Comparison of ENCODE assay signal across 28 cellular contexts in the genomic region with DNA sequence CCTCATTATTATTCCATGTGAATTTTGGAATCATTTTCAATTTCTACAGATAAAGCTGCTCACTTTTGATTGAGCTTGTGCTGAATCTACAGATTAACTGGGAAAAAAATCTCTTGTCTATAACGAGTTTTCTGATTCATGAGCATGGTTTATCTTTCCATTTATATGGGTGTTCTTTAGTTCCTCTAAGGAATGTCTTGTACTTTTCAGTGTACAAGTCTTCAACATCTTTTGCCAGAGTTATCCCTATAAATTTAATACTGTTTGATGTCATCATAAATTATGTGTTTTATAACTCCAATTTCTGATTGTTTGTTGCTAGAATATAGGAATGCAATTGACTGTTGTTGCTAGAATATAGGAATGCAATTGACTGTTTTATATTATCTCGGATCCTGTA.
"Had no signal": no experiment of that assay in that cellular context is flagged by ENCODE, and none has a peak within 500 bp of the region (broad histone marks: within the 10 kb centered on the region; RNA-seq: fewer than 3 reads in every experiment).

No MANE protein-coding gene starts in this region.

- DNase-seq: activated effector memory CD4-positive, alpha-beta T cell treated with anti-CD3 and anti-CD28 coated beads, Interleukin-2, amount 50 U/mL, for 16 hours; activated effector memory CD4-positive, alpha-beta T cell treated with Interleukin-2 at 50 U/mL for 16 hours; activated gamma-delta T cell; activated gamma-delta T cell treated with Interleukin-2 at 50 U/mL for 16 hours; activated naive CD4-positive, alpha-beta T cell; activated naive CD4-positive, alpha-beta T cell treated with anti-CD3 and anti-CD28 coated beads for 36 hours; activated naive CD4-positive, alpha-beta T cell treated with anti-CD3 and anti-CD28 coated beads, Interleukin-2, amount 10 ng/mL, durations not matched to agents 7 days and 5 days; activated naive CD4-positive, alpha-beta T cell treated with anti-CD3 and anti-CD28 coated beads, Interleukin-2, amount 50 U/mL, for 16 hours; activated naive CD4-positive, alpha-beta T cell treated with Interleukin-2 at 50 U/mL for 16 hours; activated naive CD8-positive, alpha-beta T cell treated with anti-CD3 and anti-CD28 coated beads for 36 hours; activated naive CD8-positive, alpha-beta T cell treated with anti-CD3 and anti-CD28 coated beads, Interleukin-2, amount 10 ng/mL, durations not matched to agents 7 days and 5 days; activated naive CD8-positive, alpha-beta T cell treated with anti-CD3 and anti-CD28 coated beads, Interleukin-2, amount 50 U/mL, for 24 hours; activated T-cell treated with anti-CD3 and anti-CD28 coated beads, Interleukin-2, amount 50 U/mL, for 4 hours; activated T-cell treated with anti-CD3 and anti-CD28 coated beads, Interleukin-2, amount 50 U/mL, for 48 hours; activated T-cell treated with anti-CD3 and anti-CD28 coated beads, Interleukin-2, amount 50 U/mL, for 72 hours; adrenal gland; amniotic stem cell; amygdala; anterior cingulate cortex; aorta; body of pancreas; brain microvascular endothelial cell; caudate nucleus; central memory CD4-positive, alpha-beta T cell; cerebellar nuclear complex had no signal

- H3K4me3 ChIP-seq: adrenal gland, ascending aorta, body of pancreas, breast epithelium, cardiac muscle cell had no signal

- H3K27ac ChIP-seq: adrenal gland, ascending aorta, body of pancreas, brain microvascular endothelial cell, breast epithelium, cardiac muscle cell had no signal
